In genomic region chr6:53134601-53135235, GRCh38 we compare ENCODE assay signal across 1 cellular context.
TF ChIP-seq lines count a peak whose summit lies in the region.

No MANE protein-coding gene starts in this region.

TF ChIP-seq in HepG2, 621 proteins besides CTCF, POLR2A, EP300 and RAD21 (continued from another document and continues in another):
- TF ChIP-seq BATF2 (CRISPR knock-in tag; IDR thresholded peaks at IDR 0.05) (no peak), CAMTA2 (CRISPR knock-in tag; IDR thresholded peaks at IDR 0.05; ENCODE audit: borderline replicate concordance) (no peak), ZNF615 (CRISPR knock-in tag; IDR thresholded peaks at IDR 0.05; ENCODE audit: borderline replicate concordance) (peak; percentile 59; the same call in 1 of the 2 replicates), U2AF1 (optimal IDR thresholded peaks at IDR 0.05; ENCODE audit: low read depth, low read length) (no peak), RARG (CRISPR knock-in tag; IDR thresholded peaks at IDR 0.05; ENCODE audit: low read depth) (no peak), NFRKB (IDR thresholded peaks at IDR 0.05) (no peak), ZNF629 (CRISPR knock-in tag; conservative IDR thresholded peaks at IDR 0.05) (peak; percentile 59), KLF11 (CRISPR knock-in tag; IDR thresholded peaks at IDR 0.05) (no peak), MYC (CRISPR knock-in tag; IDR thresholded peaks at IDR 0.05; ENCODE audit: borderline replicate concordance) (no peak), U2AF2 (IDR thresholded peaks at IDR 0.05; ENCODE audit: low read depth, low read length) (no peak), JARID2 (CRISPR knock-in tag; IDR thresholded peaks at IDR 0.05; ENCODE audit: insufficient replicate concordance) (no peak), ZNF383 (CRISPR knock-in tag; IDR thresholded peaks at IDR 0.05; ENCODE audit: borderline replicate concordance) (no peak), ZNF777 (CRISPR knock-in tag; IDR thresholded peaks at IDR 0.05) (no peak), HNF4A (CRISPR knock-in tag; IDR thresholded peaks at IDR 0.05) (peak; percentile 92), NFYB (CRISPR knock-in tag; IDR thresholded peaks at IDR 0.05) (no peak), MEIS1 (CRISPR knock-in tag; IDR thresholded peaks at IDR 0.05; ENCODE audit: borderline replicate concordance) (no peak; the same call in 1 of the 2 replicates), ZNF572 (CRISPR knock-in tag; IDR thresholded peaks at IDR 0.05) (no peak), ZNF160 (CRISPR knock-in tag; IDR thresholded peaks at IDR 0.05) (no peak), JUND (CRISPR knock-in tag; IDR thresholded peaks at IDR 0.05) (0 out of 2 replicates have a peak, but pooled peaks have one; percentile 38), RORA (CRISPR knock-in tag; IDR thresholded peaks at IDR 0.05) (no peak), ZNF101 (CRISPR knock-in tag; IDR thresholded peaks at IDR 0.05; ENCODE audit: borderline replicate concordance, low read depth) (0 out of 2 replicates have a peak, but pooled peaks have one; percentile 64), ZNF225 (CRISPR knock-in tag; IDR thresholded peaks at IDR 0.05) (no peak), SSRP1 (CRISPR knock-in tag; IDR thresholded peaks at IDR 0.05) (peak; percentile 23; the same call in 1 of the 2 replicates), ZNF30 (CRISPR knock-in tag; IDR thresholded peaks at IDR 0.05) (no peak), PHF8 (CRISPR knock-in tag; IDR thresholded peaks at IDR 0.05) (no peak), PBX2 (CRISPR knock-in tag; IDR thresholded peaks at IDR 0.05) (0 out of 2 replicates have a peak, but pooled peaks have one; percentile 14), ISL2 (CRISPR knock-in tag; IDR thresholded peaks at IDR 0.05) (peak; percentile 100), SRSF1 (optimal IDR thresholded peaks at IDR 0.05; ENCODE audit: low read depth, low read length) (no peak), ZNF775 (CRISPR knock-in tag; IDR thresholded peaks at IDR 0.05; ENCODE audit: borderline replicate concordance) (peak; percentile 89; the same call in 1 of the 2 replicates), YEATS4 (CRISPR knock-in tag; IDR thresholded peaks at IDR 0.05; ENCODE audit: borderline replicate concordance) (peak; percentile 65; the same call in 1 of the 2 replicates), ZNF547 (CRISPR knock-in tag; IDR thresholded peaks at IDR 0.05) (no peak), TBL1XR1 (IDR thresholded peaks at IDR 0.05; ENCODE audit: borderline replicate concordance, low read length, partially characterized antibody) (no peak), NFATC3 (CRISPR knock-in tag; IDR thresholded peaks at IDR 0.05) (peak; percentile 91; the same call in 1 of the 2 replicates), KDM3A (CRISPR knock-in tag; IDR thresholded peaks at IDR 0.05; ENCODE audit: low read depth) (peak; percentile 78; the same call in 1 of the 2 replicates), FOXP4 (CRISPR knock-in tag; IDR thresholded peaks at IDR 0.05) (peak; percentile 93), AGO2 (optimal IDR thresholded peaks at IDR 0.05; ENCODE audit: low read depth, low read length) (no peak), WIZ (CRISPR knock-in tag; IDR thresholded peaks at IDR 0.05) (no peak), NFIB (CRISPR knock-in tag; IDR thresholded peaks at IDR 0.05; ENCODE audit: borderline replicate concordance) (no peak), TAF1 (CRISPR knock-in tag; IDR thresholded peaks at IDR 0.05) (peak; percentile 41; the same call in 1 of the 2 replicates), NR2F2 (IDR thresholded peaks at IDR 0.05; ENCODE audit: borderline replicate concordance, low read depth) (peak; percentile 85), DNMT1 (CRISPR knock-in tag; IDR thresholded peaks at IDR 0.05) (no peak), FOSL2 (CRISPR knock-in tag; IDR thresholded peaks at IDR 0.05) (peak; percentile 90), RCOR2 (CRISPR knock-in tag; IDR thresholded peaks at IDR 0.05) (peak; percentile 96), KLF13 (CRISPR knock-in tag; IDR thresholded peaks at IDR 0.05) (no peak), RNF2 (conservative IDR thresholded peaks at IDR 0.05; ENCODE audit: low read depth) (no peak), STAT5B (CRISPR knock-in tag; IDR thresholded peaks at IDR 0.05) (no peak), ATAD3A (CRISPR knock-in tag; IDR thresholded peaks at IDR 0.05) (no peak), E2F5 (CRISPR knock-in tag; conservative IDR thresholded peaks at IDR 0.05) (no peak), DNMT3B (CRISPR knock-in tag; conservative IDR thresholded peaks at IDR 0.05) (peak; percentile 81)
- TF ChIP-seq, protein P1, sequence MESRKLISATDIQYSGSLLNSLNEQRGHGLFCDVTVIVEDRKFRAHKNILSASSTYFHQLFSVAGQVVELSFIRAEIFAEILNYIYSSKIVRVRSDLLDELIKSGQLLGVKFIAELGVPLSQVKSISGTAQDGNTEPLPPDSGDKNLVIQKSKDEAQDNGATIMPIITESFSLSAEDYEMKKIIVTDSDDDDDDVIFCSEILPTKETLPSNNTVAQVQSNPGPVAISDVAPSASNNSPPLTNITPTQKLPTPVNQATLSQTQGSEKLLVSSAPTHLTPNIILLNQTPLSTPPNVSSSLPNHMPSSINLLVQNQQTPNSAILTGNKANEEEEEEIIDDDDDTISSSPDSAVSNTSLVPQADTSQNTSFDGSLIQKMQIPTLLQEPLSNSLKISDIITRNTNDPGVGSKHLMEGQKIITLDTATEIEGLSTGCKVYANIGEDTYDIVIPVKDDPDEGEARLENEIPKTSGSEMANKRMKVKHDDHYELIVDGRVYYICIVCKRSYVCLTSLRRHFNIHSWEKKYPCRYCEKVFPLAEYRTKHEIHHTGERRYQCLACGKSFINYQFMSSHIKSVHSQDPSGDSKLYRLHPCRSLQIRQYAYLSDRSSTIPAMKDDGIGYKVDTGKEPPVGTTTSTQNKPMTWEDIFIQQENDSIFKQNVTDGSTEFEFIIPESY (CRISPR knock-in tag; IDR thresholded peaks at IDR 0.05): peak; percentile 53; the same call in 1 of the 2 replicates
- TF ChIP-seq, protein P2, sequence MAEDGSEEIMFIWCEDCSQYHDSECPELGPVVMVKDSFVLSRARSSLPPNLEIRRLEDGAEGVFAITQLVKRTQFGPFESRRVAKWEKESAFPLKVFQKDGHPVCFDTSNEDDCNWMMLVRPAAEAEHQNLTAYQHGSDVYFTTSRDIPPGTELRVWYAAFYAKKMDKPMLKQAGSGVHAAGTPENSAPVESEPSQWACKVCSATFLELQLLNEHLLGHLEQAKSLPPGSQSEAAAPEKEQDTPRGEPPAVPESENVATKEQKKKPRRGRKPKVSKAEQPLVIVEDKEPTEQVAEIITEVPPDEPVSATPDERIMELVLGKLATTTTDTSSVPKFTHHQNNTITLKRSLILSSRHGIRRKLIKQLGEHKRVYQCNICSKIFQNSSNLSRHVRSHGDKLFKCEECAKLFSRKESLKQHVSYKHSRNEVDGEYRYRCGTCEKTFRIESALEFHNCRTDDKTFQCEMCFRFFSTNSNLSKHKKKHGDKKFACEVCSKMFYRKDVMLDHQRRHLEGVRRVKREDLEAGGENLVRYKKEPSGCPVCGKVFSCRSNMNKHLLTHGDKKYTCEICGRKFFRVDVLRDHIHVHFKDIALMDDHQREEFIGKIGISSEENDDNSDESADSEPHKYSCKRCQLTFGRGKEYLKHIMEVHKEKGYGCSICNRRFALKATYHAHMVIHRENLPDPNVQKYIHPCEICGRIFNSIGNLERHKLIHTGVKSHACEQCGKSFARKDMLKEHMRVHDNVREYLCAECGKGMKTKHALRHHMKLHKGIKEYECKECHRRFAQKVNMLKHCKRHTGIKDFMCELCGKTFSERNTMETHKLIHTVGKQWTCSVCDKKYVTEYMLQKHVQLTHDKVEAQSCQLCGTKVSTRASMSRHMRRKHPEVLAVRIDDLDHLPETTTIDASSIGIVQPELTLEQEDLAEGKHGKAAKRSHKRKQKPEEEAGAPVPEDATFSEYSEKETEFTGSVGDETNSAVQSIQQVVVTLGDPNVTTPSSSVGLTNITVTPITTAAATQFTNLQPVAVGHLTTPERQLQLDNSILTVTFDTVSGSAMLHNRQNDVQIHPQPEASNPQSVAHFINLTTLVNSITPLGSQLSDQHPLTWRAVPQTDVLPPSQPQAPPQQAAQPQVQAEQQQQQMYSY (CRISPR knock-in tag; IDR thresholded peaks at IDR 0.05): no peak; the same call in 1 of the 2 replicates
- TF ChIP-seq, protein P3, sequence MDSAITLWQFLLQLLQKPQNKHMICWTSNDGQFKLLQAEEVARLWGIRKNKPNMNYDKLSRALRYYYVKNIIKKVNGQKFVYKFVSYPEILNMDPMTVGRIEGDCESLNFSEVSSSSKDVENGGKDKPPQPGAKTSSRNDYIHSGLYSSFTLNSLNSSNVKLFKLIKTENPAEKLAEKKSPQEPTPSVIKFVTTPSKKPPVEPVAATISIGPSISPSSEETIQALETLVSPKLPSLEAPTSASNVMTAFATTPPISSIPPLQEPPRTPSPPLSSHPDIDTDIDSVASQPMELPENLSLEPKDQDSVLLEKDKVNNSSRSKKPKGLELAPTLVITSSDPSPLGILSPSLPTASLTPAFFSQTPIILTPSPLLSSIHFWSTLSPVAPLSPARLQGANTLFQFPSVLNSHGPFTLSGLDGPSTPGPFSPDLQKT (CRISPR knock-in tag; IDR thresholded peaks at IDR 0.05; ENCODE audit: borderline replicate concordance): no peak
- TF ChIP-seq, protein P4, sequence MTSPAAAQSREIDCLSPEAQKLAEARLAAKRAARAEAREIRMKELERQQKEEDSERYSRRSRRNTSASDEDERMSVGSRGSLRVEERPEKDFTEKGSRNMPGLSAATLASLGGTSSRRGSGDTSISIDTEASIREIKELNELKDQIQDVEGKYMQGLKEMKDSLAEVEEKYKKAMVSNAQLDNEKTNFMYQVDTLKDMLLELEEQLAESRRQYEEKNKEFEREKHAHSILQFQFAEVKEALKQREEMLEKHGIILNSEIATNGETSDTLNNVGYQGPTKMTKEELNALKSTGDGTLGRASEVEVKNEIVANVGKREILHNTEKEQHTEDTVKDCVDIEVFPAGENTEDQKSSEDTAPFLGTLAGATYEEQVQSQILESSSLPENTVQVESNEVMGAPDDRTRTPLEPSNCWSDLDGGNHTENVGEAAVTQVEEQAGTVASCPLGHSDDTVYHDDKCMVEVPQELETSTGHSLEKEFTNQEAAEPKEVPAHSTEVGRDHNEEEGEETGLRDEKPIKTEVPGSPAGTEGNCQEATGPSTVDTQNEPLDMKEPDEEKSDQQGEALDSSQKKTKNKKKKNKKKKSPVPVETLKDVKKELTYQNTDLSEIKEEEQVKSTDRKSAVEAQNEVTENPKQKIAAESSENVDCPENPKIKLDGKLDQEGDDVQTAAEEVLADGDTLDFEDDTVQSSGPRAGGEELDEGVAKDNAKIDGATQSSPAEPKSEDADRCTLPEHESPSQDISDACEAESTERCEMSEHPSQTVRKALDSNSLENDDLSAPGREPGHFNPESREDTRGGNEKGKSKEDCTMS (CRISPR knock-in tag; conservative IDR thresholded peaks at IDR 0.05): no peak
- TF ChIP-seq, protein P5, sequence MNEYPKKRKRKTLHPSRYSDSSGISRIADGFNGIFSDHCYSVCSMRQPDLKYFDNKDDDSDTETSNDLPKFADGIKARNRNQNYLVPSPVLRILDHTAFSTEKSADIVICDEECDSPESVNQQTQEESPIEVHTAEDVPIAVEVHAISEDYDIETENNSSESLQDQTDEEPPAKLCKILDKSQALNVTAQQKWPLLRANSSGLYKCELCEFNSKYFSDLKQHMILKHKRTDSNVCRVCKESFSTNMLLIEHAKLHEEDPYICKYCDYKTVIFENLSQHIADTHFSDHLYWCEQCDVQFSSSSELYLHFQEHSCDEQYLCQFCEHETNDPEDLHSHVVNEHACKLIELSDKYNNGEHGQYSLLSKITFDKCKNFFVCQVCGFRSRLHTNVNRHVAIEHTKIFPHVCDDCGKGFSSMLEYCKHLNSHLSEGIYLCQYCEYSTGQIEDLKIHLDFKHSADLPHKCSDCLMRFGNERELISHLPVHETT (CRISPR knock-in tag; conservative IDR thresholded peaks at IDR 0.05): no peak
- TF ChIP-seq, protein P6, sequence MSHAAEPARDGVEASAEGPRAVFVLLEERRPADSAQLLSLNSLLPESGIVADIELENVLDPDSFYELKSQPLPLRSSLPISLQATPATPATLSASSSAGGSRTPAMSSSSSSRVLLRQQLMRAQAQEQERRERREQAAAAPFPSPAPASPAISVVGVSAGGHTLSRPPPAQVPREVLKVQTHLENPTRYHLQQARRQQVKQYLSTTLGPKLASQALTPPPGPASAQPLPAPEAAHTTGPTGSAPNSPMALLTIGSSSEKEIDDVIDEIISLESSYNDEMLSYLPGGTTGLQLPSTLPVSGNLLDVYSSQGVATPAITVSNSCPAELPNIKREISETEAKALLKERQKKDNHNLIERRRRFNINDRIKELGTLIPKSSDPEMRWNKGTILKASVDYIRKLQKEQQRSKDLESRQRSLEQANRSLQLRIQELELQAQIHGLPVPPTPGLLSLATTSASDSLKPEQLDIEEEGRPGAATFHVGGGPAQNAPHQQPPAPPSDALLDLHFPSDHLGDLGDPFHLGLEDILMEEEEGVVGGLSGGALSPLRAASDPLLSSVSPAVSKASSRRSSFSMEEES (CRISPR knock-in tag; IDR thresholded peaks at IDR 0.05): peak; percentile 94
